In genomic region chr6:27311806-27312145, GRCh38 we compare ENCODE assay signal across 11 cellular contexts. TPM values are rescaled to one million over a fixed set of nuclear protein-coding genes. Genes with fewer than 3 reads are reported as not detected.
DNase-seq lines count a peak whose midpoint lies in the region; FAIRE-seq and TF ChIP-seq lines count a peak whose summit lies in the region.
"Had no signal": no experiment of that assay in that cellular context is flagged by ENCODE, and none has a peak within 500 bp of the region (broad histone marks: within the 10 kb centered on the region; RNA-seq: fewer than 3 reads in every experiment).

No MANE protein-coding gene starts in this region.

- H4K91ac ChIP-seq in H1 (replicated peaks; ENCODE audit: insufficient read length, low read length): peak overlapping the region; percentile 87

- no peak overlapping the region for H2AK5ac ChIP-seq in H1 (ENCODE audit: low read depth, low read length)

- H3K4me3 Mint-ChIP-seq in nephron progenitor cell: peak overlapping the region; percentile 87

- H4K20me1 ChIP-seq in Loucy (ENCODE audit: insufficient read depth, low read length, poor library complexity, severe bottlenecking) (no peaks in the 10 kb centered on the region), H1 (replicated peaks in 1 of 2; ENCODE audit: control insufficient read depth in 1 of 2, insufficient read depth in 2 of 2, low read length in 2 of 2) (peaks cover 0 to 1% of the 10 kb centered on the region in 2 experiments)

- no peak for TF ChIP-seq CTCF in BJ (IDR thresholded peaks at IDR 0.05; ENCODE audit: insufficient read depth, low read depth, low read length)
- TF ChIP-seq CTCF in Loucy (conservative IDR thresholded peaks at IDR 0.05; ENCODE audit: low read length): no peak
- no peak for TF ChIP-seq CTCF in H1 (IDR thresholded peaks at IDR 0.05; ENCODE audit: control extremely low read depth in 1 of 3, insufficient read depth in 1 of 3, low read depth in 1 of 3, low read length in 3 of 3)
- no peak for TF ChIP-seq CTCF in nephron progenitor cell (IDR thresholded peaks at IDR 0.05)
- no peak for TF ChIP-seq CTCF in thyroid gland (IDR thresholded peaks at IDR 0.05)

- no peak overlapping the region for H3K4ac ChIP-seq in H1 (replicated peaks; ENCODE audit: insufficient read length, low read depth, low read length)

- H4K8ac ChIP-seq in H1 (ENCODE audit: extremely low read depth, insufficient read depth, low read length): peak overlapping the region; percentile 76

- WGBS in H1 (ENCODE audit: extremely low coverage in 1 of 2, insufficient coverage in 1 of 2, insufficient read length in 1 of 2, insufficient replicate concordance in 2 of 2, low coverage in 1 of 2, low lambda C conversion rate in 2 of 2, missing lambda C conversion rate in 1 of 2), 2 experiments: 15% methylated on average over 18 of the region's 19 CpGs; no CpG with 5 or more reads in 1 of the 2 experiments
- WGBS in thyroid gland, 2 donors: 17 to 18% methylated on average over 15 to 19 of the region's 19 CpGs

- peak overlapping the region; percentile 100; the same call in 1 of the 2 replicates for H2AFZ ChIP-seq in Loucy (ENCODE audit: low read length)
- peak overlapping the region; percentile 61 for H2AFZ ChIP-seq in H1 (ENCODE audit: low read length)

- H2BK12ac ChIP-seq in H1 (ENCODE audit: low read depth, low read length): 0 out of 2 replicates have a peak overlapping the region, but pooled peaks have one; percentile 60

- H3K56ac ChIP-seq in H1 (replicated peaks; ENCODE audit: insufficient read length, low read depth, low read length): no peak overlapping the region

- TF ChIP-seq POLR2A in H1 (IDR thresholded peaks at IDR 0.05; ENCODE audit: control extremely low read depth in 1 of 2, low read depth in 2 of 2, low read length in 2 of 2): no peak
- TF ChIP-seq POLR2A in thyroid gland (IDR thresholded peaks at IDR 0.05): no peak

- no peak overlapping the region for H4K5ac ChIP-seq in H1 (ENCODE audit: insufficient read length, low read depth, low read length)

- H3K36me3 ChIP-seq in BJ (ENCODE audit: control insufficient read depth, insufficient read depth, low read length) (no peaks in the 10 kb centered on the region), Loucy (ENCODE audit: insufficient read depth, low read length) (no peaks in the 10 kb centered on the region), H1 (ENCODE audit: control insufficient read depth in 2 of 4, insufficient read depth in 4 of 4, low read length in 3 of 4) (no peaks in the 10 kb centered on the region), thyroid gland (no peaks in the 10 kb centered on the region)
- H3K36me3 ChIP-seq: SJCRH30 had no signal

- H3K9me3 ChIP-seq in Loucy (ENCODE audit: insufficient read depth, low read depth, low read length) (no peaks in the 10 kb centered on the region), H1 (ENCODE audit: insufficient read depth in 2 of 2, low read depth in 1 of 2, low read length in 1 of 2) (no peaks in the 10 kb centered on the region), thyroid gland (no peaks in the 10 kb centered on the region)
- H3K9me3 ChIP-seq: SJCRH30 had no signal

- no peak overlapping the region for H2BK5ac ChIP-seq in H1 (ENCODE audit: low read depth, low read length)

- no peaks in the 10 kb centered on the region for H3F3A ChIP-seq in Loucy (ENCODE audit: low read depth)

- no peak overlapping the region for H3K18ac ChIP-seq in H1 (ENCODE audit: extremely low read depth, low read length)

- H3K4me2 ChIP-seq in Loucy (ENCODE audit: low read depth, low read length, poor library complexity, severe bottlenecking) (peak overlapping the region; percentile 96), H1 (ENCODE audit: insufficient read depth in 1 of 2, low read depth in 2 of 2, low read length in 2 of 2) (peak overlapping the region; percentile 91)

- no peak for TF ChIP-seq EP300 in H1 (IDR thresholded peaks at IDR 0.05; ENCODE audit: borderline replicate concordance in 1 of 2, low read depth in 2 of 2, low read length in 2 of 2)

- intact Hi-C loops in thyroid gland (cut with DNase I): no loop called here

- H3K4me1 ChIP-seq in Loucy (ENCODE audit: insufficient read depth, low read length, poor library complexity, severe bottlenecking): peaks cover 4% of the 10 kb centered on the region
- H3K4me1 ChIP-seq in H1 (replicated peaks in 1 of 4; ENCODE audit: control insufficient read depth in 3 of 4, insufficient read depth in 4 of 4, low read length in 3 of 4): peaks cover 0 to 6% (median 2%) of the 10 kb centered on the region in 4 experiments; a peak in 3 of 7 replicates
- peaks cover 7 to 12% of the 10 kb centered on the region in 2 donors for H3K4me1 ChIP-seq in thyroid gland
- H3K4me1 ChIP-seq: SJCRH30 had no signal

- H3K4me1 Mint-ChIP-seq in nephron progenitor cell: no peaks in the 10 kb centered on the region

- no peak for FAIRE-seq in H1 (lab: Jason Lieb, UNC)
- FAIRE-seq: K562 had no signal

- H3K36me3 Mint-ChIP-seq in nephron progenitor cell (ENCODE audit: low read depth): peaks cover 5% of the 10 kb centered on the region

- peaks cover 8% of the 10 kb centered on the region for H3K23me2 ChIP-seq in H1 (ENCODE audit: low read depth, low read length)

- H2BK20ac ChIP-seq in H1 (ENCODE audit: low read length): no peak overlapping the region

- H3K27ac Mint-ChIP-seq in nephron progenitor cell: no peak overlapping the region

- POLR2A ChIA-PET in BJ (lab: Charles Lee) (no interaction called here), H1 (lab: Charles Lee; ENCODE audit: partially characterized antibody) (no interaction called here)

- H2BK15ac ChIP-seq in H1 (ENCODE audit: low read length): no peak overlapping the region

- H3K79me1 ChIP-seq in H1 (ENCODE audit: low read depth, low read length): no peaks in the 10 kb centered on the region

- H3K9ac ChIP-seq in Loucy (ENCODE audit: low read depth, low read length, poor library complexity, severe bottlenecking): no peak overlapping the region
- H3K9ac ChIP-seq in H1 (replicated peaks in 1 of 4; ENCODE audit: extremely low read depth in 1 of 4, low read depth in 3 of 4, low read length in 3 of 4): no peak overlapping the region; a peak in 1 of 7 replicates

- DNase-seq in BJ (ENCODE audit: low read depth) (no peak), H1 (ENCODE audit: low read depth in 1 of 2, low spot score in 2 of 2) (peak in 1 of 2 experiments; percentile 74), nephron progenitor cell (peak; percentile 10), cortex of kidney (lab: John Stamatoyannopoulos, UW) (no peak), thyroid gland (no peak), putamen (ENCODE audit: low spot score) (no peak), NCI-H187 treated with DMSO at 0.1 percent for 48 hours (lab: John Stamatoyannopoulos, UW) (no peak)
- DNase-seq: SJCRH30 had no signal

- H3K23ac ChIP-seq in H1 (ENCODE audit: insufficient read length): no peak overlapping the region

- H3K9me2 ChIP-seq in Loucy (replicated peaks; ENCODE audit: low read depth, low read length): no peaks in the 10 kb centered on the region

- no peak for TF ChIP-seq RAD21 in H1 (IDR thresholded peaks at IDR 0.05 in 1 of 2, conservative IDR thresholded peaks at IDR 0.05 in 1 of 2; ENCODE audit: low read depth in 2 of 2, low read length in 2 of 2)

- CTCF ChIA-PET in BJ (lab: Yijun Ruan, JAX) (interaction anchor here (1.1 kb wide), 1 partner anchor 77 kb away, joined by 3 read pairs; the partner anchor contains the start of gene ZNF391), H1 (lab: Charles Lee; ENCODE audit: partially characterized antibody) (interaction anchor here (0.9 to 3.1 kb wide), 14 partner anchors 14 to 298 kb away, joined by 3 to 13 read pairs (median 4); no protein-coding TSS in a partner anchor)

- H3K27ac ChIP-seq in H1 (ENCODE audit: low read depth, low read length) (no peak overlapping the region), thyroid gland (no peak overlapping the region)
- H3K27ac ChIP-seq: SJCRH30 had no signal

- H3K9me3 Mint-ChIP-seq in nephron progenitor cell: peaks cover 21% of the 10 kb centered on the region

- no peak overlapping the region for H2BK120ac ChIP-seq in H1 (replicated peaks; ENCODE audit: low read depth, low read length)

- peaks cover 87% of the 10 kb centered on the region for H3K27me3 Mint-ChIP-seq in nephron progenitor cell (ENCODE audit: low read depth, poor library complexity)

- no peak overlapping the region for H3K14ac ChIP-seq in H1 (ENCODE audit: insufficient read length)

- H3K4me3 ChIP-seq in BJ (ENCODE audit: low read depth, low read length) (peak overlapping the region; percentile 53), Loucy (ENCODE audit: low read length, poor library complexity, severe bottlenecking) (peak overlapping the region; percentile 91), H1 (ENCODE audit: extremely low read depth in 1 of 4, insufficient read depth in 2 of 4, low read depth in 3 of 4, low read length in 4 of 4) (peak overlapping the region; percentile 61 to 80 (median 72)), thyroid gland (replicated peaks in 1 of 3) (no peak overlapping the region)
- H3K4me3 ChIP-seq: K562, SJCRH30 had no signal

- no peaks in the 10 kb centered on the region for H3K79me2 ChIP-seq in Loucy (ENCODE audit: insufficient read depth, low read length)
- no peaks in the 10 kb centered on the region for H3K79me2 ChIP-seq in H1 (ENCODE audit: control insufficient read depth in 1 of 2, insufficient read depth in 2 of 2, low read length in 2 of 2)

- H3K27me3 ChIP-seq in BJ (ENCODE audit: control insufficient read depth, insufficient read depth, low read length) (peaks cover 7% of the 10 kb centered on the region), Loucy (ENCODE audit: insufficient read depth, low read length, poor library complexity, severe bottlenecking) (no peaks in the 10 kb centered on the region), H1 (replicated peaks in 1 of 4; ENCODE audit: control insufficient read depth in 3 of 4, extremely low read depth in 1 of 4, insufficient read depth in 3 of 4, low read length in 3 of 4) (peaks cover 13 to 36% (median 31%) of the 10 kb centered on the region in 4 experiments), thyroid gland (peaks cover 11% of the 10 kb centered on the region)
- H3K27me3 ChIP-seq: SJCRH30 had no signal

TF ChIP-seq in H1, 55 proteins besides CTCF, POLR2A, EP300 and RAD21 (continues in another document):
- peak; percentile 97 for TF ChIP-seq MAX (IDR thresholded peaks at IDR 0.05)

RNA-seq across cellular contexts. Expression of gene POM121L2, which starts 0.3 kb away (rescaled TPM):
- polyA plus RNA-seq in BJ (2011; rRNA removed): not detected in 2 replicates
- not detected in 2 replicates for polyA minus RNA-seq in BJ (2011; rRNA and poly(A)+ RNA removed)
- 0.09 and 0.17 TPM in 2 replicates for total RNA-seq in H1 (2021; fragmentation: NEBNext Ultra II Directional; extraction: Animal tissue kit (Norgen Biotek cat#: 25700))
- 0.05 TPM in 2 replicates for polyA plus RNA-seq in H1 (2011; rRNA removed)
- polyA plus RNA-seq in H1 (2011; cell fraction: cytosol; rRNA removed): 0.03 TPM
- 0.13 TPM for polyA plus RNA-seq in H1 (2011; cell fraction: nucleus; rRNA removed)
- 0.05 to 0.11 TPM in 2 of 4 replicates, not detected in the others for polyA plus RNA-seq in H1 (2012, experiment 1 of 2)
- 0.09 TPM for polyA plus RNA-seq in H1 (2012, experiment 2 of 2)
- 0.08 TPM for polyA plus RNA-seq in H1 (2013, experiment 1 of 2)
- 0.11 TPM for polyA plus RNA-seq in H1 (2013, experiment 2 of 2)
- polyA minus RNA-seq in H1 (2011; rRNA and poly(A)+ RNA removed): 0.16 TPM in 1 of 2 replicates, not detected in the other
- polyA minus RNA-seq in H1 (2011; cell fraction: cytosol; rRNA and poly(A)+ RNA removed): not detected
- polyA minus RNA-seq in H1 (2011; cell fraction: nucleus; rRNA and poly(A)+ RNA removed): not detected
- not detected for total RNA-seq in thyroid gland
- total RNA-seq: H4, K562, SJCRH30 had no signal

Comparison
In these comparisons a context has a peak if more than half of its experiments do, and no peak if none do; other contexts are left out.
1. H3K4me3 ChIP-seq: peak in BJ (single experiment), Loucy (single experiment) and H1 (4 of 4); none in thyroid gland (0 of 3).